ENCODE assay signal across 2 cellular contexts in genomic region chr2:127224110-127224509, GRCh38. TPM values are rescaled to one million over a fixed set of nuclear protein-coding genes. Genes with fewer than 3 reads are reported as not detected.
"Had no signal": no experiment of that assay in that cellular context is flagged by ENCODE, and none has a peak within 500 bp of the region (broad histone marks: within the 10 kb centered on the region; RNA-seq: fewer than 3 reads in every experiment).

No MANE protein-coding gene starts in this region.

RNA-seq across cellular contexts. Expression of gene CYP27C1, which starts 4.0 kb away (rescaled TPM):
- total RNA-seq: activated CD4-positive, alpha-beta memory T cell treated with anti-CD3 and anti-CD28 coated beads, Interleukin-2, amount 10 ng/mL, durations not matched to agents 7 days and 5 days; activated CD8-positive, alpha-beta memory T cell treated with anti-CD3 and anti-CD28 coated beads, Interleukin-2, amount 10 ng/mL, durations not matched to agents 7 days and 5 days had no signal
